ENCODE assay signal across 8 cellular contexts in genomic region chr19:19776206-19777008, GRCh38.
DNase-seq lines count a peak whose midpoint lies in the region; ATAC-seq lines count a peak whose summit lies in the region.

No MANE protein-coding gene starts in this region.

- ATAC-seq in GM19043 (IDR thresholded peaks at IDR 0.05; ENCODE audit: low read depth, unreplicated experiment), result peak; percentile 97
- ATAC-seq in HG03354 (IDR thresholded peaks at IDR 0.05; ENCODE audit: poor library complexity, severe bottlenecking, unreplicated experiment), result peak; percentile 97
- peak; percentile 100 for ATAC-seq in activated CD4-positive, CD25-positive, alpha-beta regulatory T cell treated with anti-CD3 and anti-CD28 coated beads, Interleukin-2, amount 50 U/mL, for 24 hours

- DNase-seq in AG20443 (ENCODE audit: low spot score) (peak; percentile 97), NCI-H446 (lab: John Stamatoyannopoulos, UW) (peak; percentile 91 to 97), cerebellar nuclear complex (lab: John Stamatoyannopoulos, UW) (peak; percentile 98 to 100), islet precursor cell (peak; percentile 100)
- peak; percentile 85 for DNase-seq in stimulated activated CD4-positive, alpha-beta T cell treated with anti-CD3 and anti-CD28 coated beads, Interleukin-12 subunit alpha, Interleukin-12 subunit beta, amount 100 ng/mL, for 4 hours

Comparison
In these comparisons a context has a peak if more than half of its experiments do, and no peak if none do; other contexts are left out.
1. Peak in every context shown above with its lines: DNase-seq and ATAC-seq.